18 cellular contexts compared by ENCODE assay signal in genomic region chr21:9839011-9839661, GRCh38.
DNase-seq lines count a peak whose midpoint lies in the region; ATAC-seq and TF ChIP-seq lines count a peak whose summit lies in the region.
"Had no signal": no experiment of that assay in that cellular context is flagged by ENCODE, and none has a peak within 500 bp of the region (broad histone marks: within the 10 kb centered on the region; RNA-seq: fewer than 3 reads in every experiment).

No MANE protein-coding gene starts in this region.

- CTCF ChIA-PET in PC-3 (lab: Charles Lee) = no interaction called here

- no peak overlapping the region for H3K27ac Mint-ChIP-seq in effector memory CD8-positive, alpha-beta T cell
- H3K27ac Mint-ChIP-seq: CD4-positive, alpha-beta memory T cell; nephron progenitor cell; T-helper 2 cell treated with Interferon-gamma antibody and Interleukin-4, amounts not matched to agents 5 μg/mL and 100 μg/mL, for 36 hours had no signal

- H3K27me3 Mint-ChIP-seq in effector memory CD8-positive, alpha-beta T cell = no peaks in the 10 kb centered on the region
- H3K27me3 Mint-ChIP-seq: CD4-positive, alpha-beta memory T cell had no signal

- H3K9me3 ChIP-seq in PC-3 (ENCODE audit: low read length) = peaks cover 28% of the 10 kb centered on the region
- peaks cover 0 to 35% of the 10 kb centered on the region in 2 donors for H3K9me3 ChIP-seq in left lung

- H3K4me2 ChIP-seq in PC-3 (ENCODE audit: low read length) = no peak overlapping the region

- H3K4me1 ChIP-seq in PC-3 (ENCODE audit: insufficient read depth, low read length) (no peaks in the 10 kb centered on the region), left lung (no peaks in the 10 kb centered on the region)
- H3K4me1 ChIP-seq: body of pancreas had no signal

- no peaks in the 10 kb centered on the region for H3K79me2 ChIP-seq in PC-3 (ENCODE audit: low read length)

- ATAC-seq in PC-3 = no peak
- no peak for ATAC-seq in left lung
- ATAC-seq in HG03432 (IDR thresholded peaks at IDR 0.05; ENCODE audit: unreplicated experiment) = no peak
- ATAC-seq in effector memory CD8-positive, alpha-beta T cell (replicated peaks) = no peak
- ATAC-seq: body of pancreas, Panc1 had no signal

- peak; percentile 28 for DNase-seq in DMS 273 (lab: John Stamatoyannopoulos, UW; ENCODE audit: unreplicated experiment)
- no peak for DNase-seq in DMS 273 treated with DMSO at 0.1 percent for 48 hours (lab: John Stamatoyannopoulos, UW)
- peak; percentile 1 for DNase-seq in PC-3
- peak; percentile 41 to 91 for DNase-seq in left lung
- peak; percentile 0 for DNase-seq in superior temporal gyrus (ENCODE audit: extremely low spot score)
- no peak for DNase-seq in DMS153 (lab: John Stamatoyannopoulos, UW)
- DNase-seq in effector memory CD8-positive, alpha-beta T cell = no peak
- DNase-seq: activated CD4-positive, alpha-beta T cell treated with anti-CD3 and anti-CD28 coated beads, Interleukin-2, amount 50 U/mL, for 48 hours; body of pancreas; effector memory CD4-positive, alpha-beta T cell; GDM1; NCI-H345; nephron progenitor cell had no signal

- H3K9me3 Mint-ChIP-seq in effector memory CD8-positive, alpha-beta T cell = peaks cover 14 to 22% of the 10 kb centered on the region in 2 donors

- BruUV-seq in PC-3 (replicated peaks; lab: Mats Ljungman, UMichigan) = no TSS peak

- POLR2A ChIA-PET in PC-3 (lab: Charles Lee; ENCODE audit: unreplicated experiment) = no interaction called here

- no peaks in the 10 kb centered on the region for H3K4me1 Mint-ChIP-seq in effector memory CD8-positive, alpha-beta T cell (ENCODE audit: low read depth in 2 of 2)
- H3K4me1 Mint-ChIP-seq: CD4-positive, alpha-beta memory T cell; nephron progenitor cell had no signal

- H3K36me3 Mint-ChIP-seq in effector memory CD8-positive, alpha-beta T cell (ENCODE audit: insufficient read depth) = no peaks in the 10 kb centered on the region
- H3K36me3 Mint-ChIP-seq: CD4-positive, alpha-beta memory T cell had no signal

- H3K36me3 ChIP-seq in PC-3 (ENCODE audit: low read depth, low read length) (no peaks in the 10 kb centered on the region), left lung (no peaks in the 10 kb centered on the region)

- H3K9me2 ChIP-seq in PC-3 (replicated peaks; ENCODE audit: low read length) = no peaks in the 10 kb centered on the region

- no peaks in the 10 kb centered on the region for H4K20me1 ChIP-seq in PC-3 (ENCODE audit: low read length)

- intact Hi-C loops in PC-3 (cut with micrococcal nuclease) (no loop called here), left lung (cut with DNase I) (no loop called here)

- H3K27me3 ChIP-seq in PC-3 (ENCODE audit: low read length) (no peaks in the 10 kb centered on the region), left lung (no peaks in the 10 kb centered on the region)
- H3K27me3 ChIP-seq: body of pancreas had no signal

- no peak overlapping the region for H3K4me3 ChIP-seq in PC-3 (ENCODE audit: low read length)
- H3K4me3 ChIP-seq in left lung = no peak overlapping the region
- H3K4me3 ChIP-seq: body of pancreas had no signal

- TF ChIP-seq CTCF in PC-3 (conservative IDR thresholded peaks at IDR 0.05; ENCODE audit: low read depth, low read length) = no peak
- no peak for TF ChIP-seq CTCF in left lung (IDR thresholded peaks at IDR 0.05)

- H3K27ac ChIP-seq in PC-3 (ENCODE audit: low read length) = no peak overlapping the region
- no peak overlapping the region for H3K27ac ChIP-seq in left lung
- H3K27ac ChIP-seq: 22Rv1, body of pancreas had no signal

- no peak overlapping the region for H2AFZ ChIP-seq in PC-3 (ENCODE audit: low read length)

- H3K9ac ChIP-seq in PC-3 (ENCODE audit: low read length) = no peak overlapping the region

- no peak overlapping the region for H3K4me3 Mint-ChIP-seq in effector memory CD8-positive, alpha-beta T cell
- H3K4me3 Mint-ChIP-seq: CD4-positive, alpha-beta memory T cell; nephron progenitor cell; T-helper 2 cell treated with Interferon-gamma antibody and Interleukin-4, amounts not matched to agents 5 μg/mL and 100 μg/mL, for 36 hours had no signal

- H3F3A ChIP-seq in PC-3 (ENCODE audit: low read length, unreplicated experiment) = no peaks in the 10 kb centered on the region

Comparison
In these comparisons a context has a peak if more than half of its experiments do, and no peak if none do; other contexts are left out.
1. DNase-seq: peak in DMS 273 (single experiment), PC-3 (single experiment), left lung (2 of 2) and superior temporal gyrus (single experiment); none in DMS 273 treated with DMSO at 0.1 percent for 48 hours (single experiment), DMS153 (single experiment) and effector memory CD8-positive, alpha-beta T cell (0 of 3).